ENCODE assay signal across 9 cellular contexts in genomic region chr5:81787843-81788242, GRCh38. TPM values are rescaled to one million over a fixed set of nuclear protein-coding genes. Genes with fewer than 3 reads are reported as not detected.
DNase-seq lines count a peak whose midpoint lies in the region; ATAC-seq and TF ChIP-seq lines count a peak whose summit lies in the region.
"Had no signal": no experiment of that assay in that cellular context is flagged by ENCODE, and none has a peak within 500 bp of the region (broad histone marks: within the 10 kb centered on the region; RNA-seq: fewer than 3 reads in every experiment).

No MANE protein-coding gene starts in this region.

- DNase-seq in LHCN-M2 (ENCODE audit: low read depth) (peak; percentile 87), dedifferentiated amniotic fluid mesenchymal stem cell (ENCODE audit: extremely low spot score) (peak; percentile 73), mesothelial cell of epicardium (ENCODE audit: low spot score in 2 of 2, unreplicated experiment in 2 of 2) (no peak), GM19240 (ENCODE audit: insufficient read length, low spot score) (no peak)
- no peak for DNase-seq in stimulated activated CD4-positive, alpha-beta T cell treated with anti-CD3 and anti-CD28 coated beads, Interleukin-2, amount 100 ng/mL, for 48 hours
- no peak for DNase-seq in activated CD4-positive, alpha-beta T cell treated with anti-CD3 and anti-CD28 coated beads for 1 hour

- peak overlapping the region; percentile 64 for H3K27ac ChIP-seq in ACC112 (ENCODE audit: low read depth, low read length)
- H3K27ac ChIP-seq: VCaP had no signal

- H3K4me1 Mint-ChIP-seq in mesothelial cell of epicardium, result peaks cover 28% of the 10 kb centered on the region

- H3K4me3 Mint-ChIP-seq in mesothelial cell of epicardium, result no peak overlapping the region

- peak overlapping the region; percentile 93 for H3K27ac Mint-ChIP-seq in mesothelial cell of epicardium

- TF ChIP-seq CTCF in mesothelial cell of epicardium (IDR thresholded peaks at IDR 0.05; ENCODE audit: unreplicated experiment), result no peak

- no peaks in the 10 kb centered on the region for H3K27me3 Mint-ChIP-seq in mesothelial cell of epicardium (ENCODE audit: low read depth)

- H3K36me3 ChIP-seq in ACC112 (ENCODE audit: insufficient read depth, low read length), result no peaks in the 10 kb centered on the region

- no peaks in the 10 kb centered on the region for H3K36me3 Mint-ChIP-seq in mesothelial cell of epicardium

- H3K79me2 ChIP-seq in ACC112 (ENCODE audit: control insufficient read depth, insufficient read depth, low read length, unreplicated experiment), result no peaks in the 10 kb centered on the region

- ATAC-seq in activated CD4-positive, CD25-positive, alpha-beta regulatory T cell treated with anti-CD3 and anti-CD28 coated beads, Interleukin-2, amount 50 U/mL, for 24 hours, result no peak

- H3K4me3 ChIP-seq in ACC112 (ENCODE audit: low read depth, low read length), result peak overlapping the region; percentile 4; the same call in 1 of the 2 replicates

- peak overlapping the region; percentile 79 for H2AFZ ChIP-seq in ACC112 (ENCODE audit: low read length, unreplicated experiment)

- H3K9me3 Mint-ChIP-seq in mesothelial cell of epicardium, result peaks cover 7% of the 10 kb centered on the region

- H3K4me1 ChIP-seq in ACC112 (ENCODE audit: control insufficient read depth, insufficient read depth, low read length, unreplicated experiment), result peaks cover 28% of the 10 kb centered on the region

- no peaks in the 10 kb centered on the region for H3K27me3 ChIP-seq in ACC112 (ENCODE audit: insufficient read depth, low read length)

RNA-seq across cellular contexts. Expression of gene SSBP2, which starts 36.9 kb away (rescaled TPM):
- total RNA-seq in LHCN-M2 (2014; rRNA removed), result 21.8 and 27.2 TPM in 2 replicates
- 18.0 TPM for polyA plus RNA-seq in LHCN-M2 (2012)
- 85.8 to 88.4 TPM (median 87.9 TPM) in 3 replicates for total RNA-seq in mesothelial cell of epicardium

Comparison
In these comparisons a context has a peak if more than half of its experiments do, and no peak if none do; other contexts are left out.
1. DNase-seq: peak in LHCN-M2 (single experiment) and dedifferentiated amniotic fluid mesenchymal stem cell (single experiment); none in mesothelial cell of epicardium (0 of 2), stimulated activated CD4-positive, alpha-beta T cell treated with anti-CD3 and anti-CD28 coated beads, Interleukin-2, amount 100 ng/mL, for 48 hours (0 of 2), GM19240 (single experiment) and activated CD4-positive, alpha-beta T cell treated with anti-CD3 and anti-CD28 coated beads for 1 hour (single experiment).